Comparison of ENCODE assay signal across 7 cellular contexts in genomic region chr1:215895893-215896292, GRCh38.
"Had no signal": no experiment of that assay in that cellular context is flagged by ENCODE, and none has a peak within 500 bp of the region (broad histone marks: within the 10 kb centered on the region; RNA-seq: fewer than 3 reads in every experiment).

No MANE protein-coding gene starts in this region.

- H3K4me3 ChIP-seq: GM23248, HAP-1 had no signal

- H3K27ac ChIP-seq: GM23248, HL-60 had no signal

- H2AFZ ChIP-seq: GM23248 had no signal

- H3K9me3 ChIP-seq: HAP-1 had no signal

- H3K36me3 ChIP-seq: HAP-1 had no signal

- H3K4me1 ChIP-seq: HAP-1 had no signal

- H3K9ac ChIP-seq: GM23248 had no signal

- ATAC-seq: HCT116 had no signal

- DNase-seq: GM23248, GOT3, H7, HFFc6 had no signal
